Comparison of ENCODE assay signal across 8 cellular contexts in genomic region chr15:67085237-67085817, GRCh38. TPM values are rescaled to one million over a fixed set of nuclear protein-coding genes. Genes with fewer than 3 reads are reported as not detected.
A peak's percentile ranks its signal among the peaks of the same experiment; 100 is the strongest.
DNase-seq lines count a peak whose midpoint lies in the region; ATAC-seq and TF ChIP-seq lines count a peak whose summit lies in the region.

No MANE protein-coding gene starts in this region.

- DNase-seq in PC-9, result no peak
- DNase-seq in foreskin keratinocyte, result no peak
- no peak for DNase-seq in NCI-H526 treated with DMSO at 0.1 percent for 48 hours (lab: John Stamatoyannopoulos, UW)
- no peak for DNase-seq in glomerular visceral epithelial cell (ENCODE audit: extremely low spot score)
- no peak for DNase-seq in HUDEP-2 (lab: John Stamatoyannopoulos, UW; ENCODE audit: unreplicated experiment in 76 of 76)

- H2AFZ ChIP-seq in PC-9, result no peak overlapping the region

- no peaks in the 10 kb centered on the region for H3K27me3 ChIP-seq in DOHH2 (ENCODE audit: control insufficient read depth, low read length)
- no peaks in the 10 kb centered on the region for H3K27me3 ChIP-seq in PC-9 (ENCODE audit: insufficient read depth, low read depth)
- no peaks in the 10 kb centered on the region for H3K27me3 ChIP-seq in foreskin keratinocyte

- intact Hi-C loops in PC-9 (cut with micrococcal nuclease; ENCODE audit: unreplicated experiment), result no loop called here

- no peaks in the 10 kb centered on the region for H3K9me3 ChIP-seq in DOHH2 (ENCODE audit: control insufficient read depth, insufficient read depth, low read length)
- H3K9me3 ChIP-seq in PC-9 (ENCODE audit: insufficient read depth, low read depth), result no peaks in the 10 kb centered on the region

- H3K4me1 ChIP-seq in DOHH2 (ENCODE audit: control insufficient read depth, low read length) (peaks cover 72% of the 10 kb centered on the region), PC-9 (replicated peaks; ENCODE audit: insufficient read depth) (peaks cover 98% of the 10 kb centered on the region), foreskin keratinocyte (peaks cover 79% of the 10 kb centered on the region)

- POLR2A ChIA-PET in PC-9 (lab: Charles Lee; ENCODE audit: unreplicated experiment), result no interaction called here

- peak overlapping the region; percentile 47 for H3K4me3 ChIP-seq in DOHH2 (ENCODE audit: low read length)
- no peak overlapping the region for H3K4me3 ChIP-seq in PC-9

- CTCF ChIA-PET in PC-9 (lab: Charles Lee), result no interaction called here

- no peak for TF ChIP-seq CTCF in DOHH2 (IDR thresholded peaks at IDR 0.05; ENCODE audit: low read depth, low read length, poor library complexity, severe bottlenecking)
- TF ChIP-seq CTCF in PC-9 (conservative IDR thresholded peaks at IDR 0.05), result no peak
- no peak for TF ChIP-seq CTCF in foreskin keratinocyte (conservative IDR thresholded peaks at IDR 0.05)

- H4K20me1 ChIP-seq in DOHH2 (ENCODE audit: control insufficient read depth, insufficient read depth, low read depth, low read length) (0 out of 2 replicates have a peak, but pooled peaks cover 5% of the 10 kb centered on the region), PC-9 (ENCODE audit: insufficient read depth) (0 out of 2 replicates have a peak, but pooled peaks cover 7% of the 10 kb centered on the region)

- H3F3A ChIP-seq in DOHH2 (ENCODE audit: control insufficient read depth, insufficient read depth) (peaks cover 36% of the 10 kb centered on the region), PC-9 (ENCODE audit: insufficient read depth, low read depth) (peaks cover 63% of the 10 kb centered on the region)

- peak; percentile 21 for ATAC-seq in GM21526 (IDR thresholded peaks at IDR 0.05; ENCODE audit: low FRiP score, unreplicated experiment)
- peak; percentile 5 for ATAC-seq in foreskin keratinocyte
- ATAC-seq in GM19023 (IDR thresholded peaks at IDR 0.05; ENCODE audit: unreplicated experiment), result no peak

- H3K36me3 ChIP-seq in DOHH2 (ENCODE audit: control insufficient read depth, low read length) (peaks cover 36% of the 10 kb centered on the region), PC-9 (ENCODE audit: low read depth) (peaks cover 22% of the 10 kb centered on the region)

- no TSS peak for BruUV-seq in PC-9 (replicated peaks; lab: Mats Ljungman, UMichigan)

- H3K9me2 ChIP-seq in DOHH2 (replicated peaks; ENCODE audit: control insufficient read depth, low read length) (no peaks in the 10 kb centered on the region), PC-9 (ENCODE audit: insufficient read depth) (no peaks in the 10 kb centered on the region)

- peaks cover 71% of the 10 kb centered on the region for H3K79me2 ChIP-seq in DOHH2 (ENCODE audit: control insufficient read depth, low read length)
- peaks cover 100% of the 10 kb centered on the region for H3K79me2 ChIP-seq in PC-9 (ENCODE audit: low read depth)

- H3K27ac ChIP-seq in DOHH2 (ENCODE audit: low read depth, low read length) (peak overlapping the region; percentile 47), PC-9 (peak overlapping the region; percentile 30; the same call in 1 of the 2 replicates), foreskin keratinocyte (peak overlapping the region; percentile 16)

- H3K4me2 ChIP-seq in DOHH2 (ENCODE audit: low read length), result peak overlapping the region; percentile 61
- peak overlapping the region; percentile 35; the same call in 1 of the 2 replicates for H3K4me2 ChIP-seq in PC-9

RNA-seq across cellular contexts. Expression of gene SMAD3, which starts 19.9 kb away (rescaled TPM):
- total RNA-seq in PC-9 (2021) (99.5 and 109 TPM in 2 replicates), foreskin keratinocyte (49.9 and 57.4 TPM in 2 replicates)
- 27.2 and 29.4 TPM in 2 replicates for polyA plus RNA-seq in foreskin keratinocyte
